ENCODE assay signal across 8 cellular contexts in the genomic region with DNA sequence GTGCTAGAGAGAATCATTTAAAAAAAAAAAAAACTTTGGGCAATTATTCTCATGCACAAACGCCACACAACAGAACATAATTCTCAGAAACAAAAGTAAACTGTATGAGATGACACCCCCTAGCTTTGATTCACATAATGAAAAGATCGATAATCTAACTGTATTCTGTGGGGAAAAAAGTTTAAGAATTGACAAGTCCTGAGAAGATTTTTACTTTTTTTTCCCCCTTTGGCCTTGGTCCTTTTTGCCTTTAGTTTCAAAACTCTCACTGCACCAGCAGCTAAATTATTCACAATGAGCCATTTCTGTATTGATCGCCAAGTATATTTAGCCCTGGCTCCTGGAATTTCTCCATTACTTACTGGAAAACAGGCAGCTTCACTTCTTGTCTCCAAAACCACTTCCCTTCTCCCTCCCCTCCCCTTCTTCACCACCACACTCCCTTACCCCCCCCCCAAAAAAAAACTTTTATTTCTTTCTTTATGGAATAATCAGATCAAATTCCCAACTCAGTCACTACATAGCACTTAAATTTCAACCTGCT. TPM values are rescaled to one million over a fixed set of nuclear protein-coding genes. Genes with fewer than 3 reads are reported as not detected.
DNase-seq lines count a peak whose midpoint lies in the region; ATAC-seq and TF ChIP-seq lines count a peak whose summit lies in the region.

No MANE protein-coding gene starts in this region.

- intact Hi-C loops in PC-3 (cut with micrococcal nuclease): no loop called here

- peak overlapping the region; percentile 91 for H3K4me3 ChIP-seq in PC-3 (ENCODE audit: low read length)
- peak overlapping the region; percentile 79 for H3K4me3 ChIP-seq in epithelial cell of proximal tubule (ENCODE audit: low read depth, low read length)
- H3K4me3 ChIP-seq in trophoblast cell (ENCODE audit: low read depth, low read length): no peak overlapping the region

- H3K9me3 ChIP-seq in PC-3 (ENCODE audit: low read length) (no peaks in the 10 kb centered on the region), trophoblast cell (ENCODE audit: insufficient read depth, low read depth, low read length) (no peaks in the 10 kb centered on the region)

- TF ChIP-seq CTCF in PC-3 (conservative IDR thresholded peaks at IDR 0.05; ENCODE audit: low read depth, low read length) (no peak; the same call in 1 of the 2 replicates), epithelial cell of proximal tubule (conservative IDR thresholded peaks at IDR 0.05; ENCODE audit: low read depth, low read length) (no peak)

- no CpG with 5 or more reads among the region's 3 CpGs for WGBS in trophoblast cell (ENCODE audit: extremely low coverage, insufficient coverage, insufficient read length)

- peaks cover 7% of the 10 kb centered on the region for H3F3A ChIP-seq in PC-3 (ENCODE audit: low read length, unreplicated experiment)

- H3K27ac ChIP-seq in PC-3 (ENCODE audit: low read length) (peak overlapping the region; percentile 63; the same call in 1 of the 2 replicates), trophoblast cell (ENCODE audit: low read depth, low read length) (no peak overlapping the region)

- H3K18ac ChIP-seq in trophoblast cell (ENCODE audit: low read length): no peak overlapping the region

- no peaks in the 10 kb centered on the region for H3K9me2 ChIP-seq in PC-3 (replicated peaks; ENCODE audit: low read length)

- no peak overlapping the region for H3K4ac ChIP-seq in trophoblast cell (ENCODE audit: low read depth, low read length)

- ATAC-seq in PC-3: no peak
- ATAC-seq in GM21526 (IDR thresholded peaks at IDR 0.05; ENCODE audit: low FRiP score, unreplicated experiment): no peak

- H3K79me2 ChIP-seq in PC-3 (ENCODE audit: low read length): peaks cover 21% of the 10 kb centered on the region
- H3K79me2 ChIP-seq in trophoblast cell (ENCODE audit: control insufficient read depth, insufficient read depth, low read length, poor library complexity): peaks cover 2% of the 10 kb centered on the region

- H4K12ac ChIP-seq in trophoblast cell (ENCODE audit: low read depth, low read length): no peak overlapping the region

- DNase-seq in ELR (ENCODE audit: low read depth): peak; percentile 17
- DNase-seq in PC-3: no peak
- DNase-seq in epithelial cell of proximal tubule (ENCODE audit: low read depth): no peak
- DNase-seq in trophoblast cell: no peak
- DNase-seq in H4 (ENCODE audit: low spot score): no peak
- no peak for DNase-seq in D341Med (ENCODE audit: low spot score)
- DNase-seq in NCI-H510A treated with DMSO at 0.1 percent for 48 hours (lab: John Stamatoyannopoulos, UW): no peak

- POLR2A ChIA-PET in PC-3 (lab: Charles Lee; ENCODE audit: unreplicated experiment): no interaction called here

- H2BK120ac ChIP-seq in trophoblast cell (ENCODE audit: insufficient read depth, low read length, poor library complexity): no peak overlapping the region

- H4K20me1 ChIP-seq in PC-3 (ENCODE audit: low read length): no peaks in the 10 kb centered on the region

- H3K79me1 ChIP-seq in trophoblast cell (ENCODE audit: low read length): peaks cover 13% of the 10 kb centered on the region

- H3K4me1 ChIP-seq in PC-3 (ENCODE audit: insufficient read depth, low read length) (peaks cover 24% of the 10 kb centered on the region), trophoblast cell (ENCODE audit: control insufficient read depth in 1 of 2, insufficient read depth in 2 of 2, low read length in 2 of 2) (no peaks in the 10 kb centered on the region)

- H2AFZ ChIP-seq in PC-3 (ENCODE audit: low read length): peak overlapping the region; percentile 91
- H2AFZ ChIP-seq in trophoblast cell (ENCODE audit: insufficient read depth, low read length, poor library complexity): no peak overlapping the region

- H2BK12ac ChIP-seq in trophoblast cell (ENCODE audit: low read length): no peak overlapping the region

- no peak overlapping the region for H2AK5ac ChIP-seq in trophoblast cell (ENCODE audit: low read length)

- H4K8ac ChIP-seq in trophoblast cell (ENCODE audit: low read depth, low read length): no peak overlapping the region

- CTCF ChIA-PET in PC-3 (lab: Charles Lee): interaction anchor here (1.0 kb wide), 1 partner anchor 372 kb away, joined by 5 read pairs; no protein-coding TSS in a partner anchor

- peak overlapping the region; percentile 66 for H3K9ac ChIP-seq in PC-3 (ENCODE audit: low read length)
- H3K9ac ChIP-seq in trophoblast cell (ENCODE audit: low read length): no peak overlapping the region

- H3K36me3 ChIP-seq in PC-3 (ENCODE audit: low read depth, low read length) (no peaks in the 10 kb centered on the region), trophoblast cell (ENCODE audit: control insufficient read depth in 1 of 2, insufficient read depth in 2 of 2, low read length in 2 of 2) (no peaks in the 10 kb centered on the region)

- H3K4me2 ChIP-seq in PC-3 (ENCODE audit: low read length) (peak overlapping the region; percentile 95), trophoblast cell (ENCODE audit: low read length) (peak overlapping the region; percentile 55)

- BruUV-seq in PC-3 (replicated peaks; lab: Mats Ljungman, UMichigan): no TSS peak

- no peaks in the 10 kb centered on the region for H3K27me3 ChIP-seq in PC-3 (ENCODE audit: low read length)
- no peaks in the 10 kb centered on the region for H3K27me3 ChIP-seq in trophoblast cell (ENCODE audit: insufficient read depth, low read length)

- H3K14ac ChIP-seq in trophoblast cell (ENCODE audit: low read length): no peak overlapping the region

- H3K23ac ChIP-seq in trophoblast cell (ENCODE audit: low read length): no peak overlapping the region

- H4K91ac ChIP-seq in trophoblast cell (ENCODE audit: low read depth, low read length): no peak overlapping the region

- H2BK5ac ChIP-seq in trophoblast cell (ENCODE audit: low read depth, low read length, poor library complexity): no peak overlapping the region

RNA-seq across cellular contexts. Expression of a gene that starts 2.0 kb away (rescaled TPM):
- total RNA-seq in PC-3 (2014; rRNA removed) (5.2 and 8.2 TPM in 2 replicates), epithelial cell of proximal tubule (0.86 and 1.8 TPM in 2 replicates)
- polyA plus RNA-seq in trophoblast cell (2013): 2.0 and 2.6 TPM in 2 replicates
- total RNA-seq in H4 (2014; rRNA removed; shearing (Covaris generic)): 0.68 and 1.7 TPM in 2 replicates
